Comparison of ENCODE assay signal across 7 cellular contexts in genomic region chr17:79962467-79962866, GRCh38.
DNase-seq lines count a peak whose midpoint lies in the region; ATAC-seq, FAIRE-seq and TF ChIP-seq lines count a peak whose summit lies in the region.
"Not testable (repeated sequence)": the region's sequence is repeated elsewhere in the genome, so short reads cannot be mapped to it uniquely, and the experiment has no call there.

No MANE protein-coding gene starts in this region.

- DNase-seq in WERI-Rb-1 (peak; percentile 1), coronary artery (ENCODE audit: low spot score) (peak; percentile 1), cardiac septum (ENCODE audit: low spot score) (peak; percentile 17), kidney (peak; percentile 30), mesenteric fat pad (ENCODE audit: low spot score) (peak; percentile 68), sigmoid colon (peak; percentile 21), aorta (peak; percentile 7 to 25)

- intact Hi-C loops in cardiac septum (cut with DNase I); kidney (cut with DNase I); sigmoid colon (cut with DNase I); aorta (cut with DNase I): not testable (repeated sequence)

- peaks cover 11% of the 10 kb centered on the region for H3K36me3 ChIP-seq in WERI-Rb-1
- not testable (repeated sequence) for H3K36me3 ChIP-seq in kidney (ENCODE audit: control insufficient read depth in 1 of 2, insufficient read depth in 2 of 2, low read length in 2 of 2); sigmoid colon; aorta (ENCODE audit: control insufficient read depth in 1 of 2, insufficient read depth in 2 of 2, low read length in 1 of 2)

- H3K27ac ChIP-seq in WERI-Rb-1; coronary artery; kidney (ENCODE audit: low read depth in 2 of 2, low read length in 2 of 2); sigmoid colon; aorta (ENCODE audit: low read depth in 1 of 2, low read length in 2 of 2): not testable (repeated sequence)

- not testable (repeated sequence) for H3K9me3 ChIP-seq in WERI-Rb-1 (ENCODE audit: severe bottlenecking); kidney (ENCODE audit: control insufficient read depth in 1 of 2, low read length in 2 of 2); sigmoid colon; aorta (ENCODE audit: control insufficient read depth, low read length)

- TF ChIP-seq POLR2A in sigmoid colon (IDR thresholded peaks at IDR 0.05), result not testable (repeated sequence)

- H3K4me3 ChIP-seq in WERI-Rb-1 (ENCODE audit: low read depth, low read length); coronary artery; kidney (ENCODE audit: low read length in 2 of 2); sigmoid colon; aorta (ENCODE audit: low read length in 2 of 2): not testable (repeated sequence)

- TF ChIP-seq EP300 in sigmoid colon (IDR thresholded peaks at IDR 0.05), result not testable (repeated sequence)

- ATAC-seq in aorta (ENCODE audit: low FRiP score), result not testable (repeated sequence)

- TF ChIP-seq CTCF in WERI-Rb-1 (IDR thresholded peaks at IDR 0.05; ENCODE audit: low read depth, low read length); coronary artery (IDR thresholded peaks at IDR 0.05); kidney (IDR thresholded peaks at IDR 0.05; ENCODE audit: borderline replicate concordance, extremely low read depth, insufficient read depth); sigmoid colon (IDR thresholded peaks at IDR 0.05): not testable (repeated sequence)

- FAIRE-seq in kidney (lab: Jason Lieb, UNC), result not testable (repeated sequence)

- not testable (repeated sequence) for H3K9ac ChIP-seq in kidney (ENCODE audit: low read length in 2 of 2)

- H3K4me1 ChIP-seq in kidney (ENCODE audit: control insufficient read depth in 1 of 2, insufficient read depth in 1 of 2, low read depth in 1 of 2, low read length in 2 of 2); sigmoid colon; aorta (ENCODE audit: control insufficient read depth in 1 of 2, insufficient read depth in 2 of 2, low read length in 2 of 2): not testable (repeated sequence)

- H3K27me3 ChIP-seq in WERI-Rb-1 (ENCODE audit: insufficient read depth, low read depth, severe bottlenecking); sigmoid colon; aorta (ENCODE audit: control insufficient read depth in 1 of 2, insufficient read depth in 2 of 2, low read length in 1 of 2): not testable (repeated sequence)

- WGBS in sigmoid colon, 2 donors, result 96 to 97% methylated on average over 6 of the region's 6 CpGs
- 94 to 97% methylated on average over 6 of the region's 6 CpGs for WGBS in aorta, 2 donors

Comparison
In these comparisons a context has a peak if more than half of its experiments do, and no peak if none do; other contexts are left out.
1. DNase-seq: peak in every context shown above with its lines; median percentile 68 in mesenteric fat pad; 30 in kidney; 21 in sigmoid colon; 17 in cardiac septum; 16 in aorta; 1 in WERI-Rb-1; 1 in coronary artery.